Comparison of ENCODE assay signal across 22 cellular contexts in the genomic region with DNA sequence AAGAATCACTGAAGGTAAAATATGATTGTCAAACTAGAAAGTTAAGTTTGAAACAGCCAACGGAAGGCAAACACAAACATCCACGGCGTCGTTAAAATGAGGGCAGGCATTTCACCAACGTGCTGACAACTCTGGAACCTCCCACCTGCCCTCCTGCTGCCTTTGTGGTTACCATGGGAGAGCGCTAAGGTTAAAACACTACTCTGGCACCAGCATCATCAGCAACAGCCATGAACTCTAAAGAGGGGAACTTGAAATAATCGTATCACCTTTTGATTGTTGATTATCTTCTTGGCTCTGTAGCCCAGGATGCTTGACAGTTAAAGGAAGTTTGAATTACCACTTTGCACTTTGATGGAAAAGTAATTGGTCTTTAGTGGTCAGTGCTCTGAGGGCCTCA. TPM values are rescaled to one million over a fixed set of nuclear protein-coding genes. Genes with fewer than 3 reads are reported as not detected.
"Had no signal": no experiment of that assay in that cellular context is flagged by ENCODE, and none has a peak within 500 bp of the region (broad histone marks: within the 10 kb centered on the region; RNA-seq: fewer than 3 reads in every experiment).

No MANE protein-coding gene starts in this region.

- H3K27ac ChIP-seq: esophagus squamous epithelium, thoracic aorta, upper lobe of right lung had no signal

- H3K4me3 Mint-ChIP-seq: activated naive CD4-positive, alpha-beta T cell treated with anti-CD3 and anti-CD28 coated beads, Interleukin-2, amount 50 U/mL, for 24 hours; naive B cell; neural crest cell had no signal

- H3K4me1 ChIP-seq: prostate gland had no signal

- H3K27ac Mint-ChIP-seq: activated naive CD4-positive, alpha-beta T cell treated with anti-CD3 and anti-CD28 coated beads, Interleukin-2, amount 50 U/mL, for 24 hours; naive B cell had no signal

- H3K36me3 ChIP-seq: prostate gland, thoracic aorta had no signal

- H3K27me3 ChIP-seq: esophagus squamous epithelium, hepatocyte, upper lobe of right lung had no signal

- H3K9me3 Mint-ChIP-seq: activated naive CD4-positive, alpha-beta T cell treated with anti-CD3 and anti-CD28 coated beads, Interleukin-2, amount 50 U/mL, for 24 hours; naive B cell; neural crest cell had no signal

- DNase-seq: activated CD4-positive, alpha-beta T cell treated with anti-CD3 and anti-CD28 coated beads, Interleukin-2, amount 50 U/mL, for 4 hours; activated gamma-delta T cell; dermis blood vessel endothelial cell; effector memory CD4-positive, alpha-beta T cell; esophagus squamous epithelium; mammary epithelial cell; mucosa of descending colon; naive B cell; stimulated activated CD4-positive, alpha-beta T cell treated with anti-CD3 and anti-CD28 coated beads, Interleukin-4, amount 100 ng/mL, for 1 hour; T-helper 1 cell; T1000; upper lobe of right lung had no signal

- H3K9me3 ChIP-seq: esophagus squamous epithelium, mucosa of descending colon, prostate gland, thoracic aorta, upper lobe of right lung had no signal

- ATAC-seq: mucosa of descending colon, sciatic nerve, upper lobe of right lung had no signal

- H3K4me3 ChIP-seq: esophagus squamous epithelium, hepatocyte, mucosa of descending colon, prostate gland, smooth muscle cell, thoracic aorta, upper lobe of right lung had no signal

- H3K27me3 Mint-ChIP-seq: activated naive CD4-positive, alpha-beta T cell treated with anti-CD3 and anti-CD28 coated beads, Interleukin-2, amount 50 U/mL, for 24 hours; naive B cell had no signal

RNA-seq across cellular contexts. Expression of a gene that starts 58.6 kb away (rescaled TPM):
- total RNA-seq: bronchial epithelial cell, chondrocyte, dermis blood vessel endothelial cell, esophagus squamous epithelium, hepatocyte, mucosa of descending colon, neural crest cell, osteoblast, sciatic nerve, smooth muscle cell, thoracic aorta had no signal
